10 cellular contexts compared by ENCODE assay signal in genomic region chr1:32031578-32032286, GRCh38. TPM values are rescaled to one million over a fixed set of nuclear protein-coding genes. Genes with fewer than 3 reads are reported as not detected.
DNase-seq lines count a peak whose midpoint lies in the region; FAIRE-seq and TF ChIP-seq lines count a peak whose summit lies in the region.
"Had no signal": no experiment of that assay in that cellular context is flagged by ENCODE, and none has a peak within 500 bp of the region (broad histone marks: within the 10 kb centered on the region; RNA-seq: fewer than 3 reads in every experiment).

No MANE protein-coding gene starts in this region.

- H3K4me3 ChIP-seq in AG04449 (ENCODE audit: low read depth, low read length) (no peak overlapping the region), brain microvascular endothelial cell (ENCODE audit: low read depth, low read length) (no peak overlapping the region), mesodermal cell (ENCODE audit: extremely low read depth, insufficient read depth, low read length, poor library complexity, severe bottlenecking) (no peak overlapping the region), A673 (ENCODE audit: low read depth, low read length, poor library complexity, severe bottlenecking) (no peak overlapping the region)

- BruUV-seq in A673 (replicated peaks; lab: Mats Ljungman, UMichigan), result no TSS peak

- in situ Hi-C loops in brain microvascular endothelial cell (cut with HindIII; ENCODE audit: low pct_ligation_motif_present, low sequenced_read_pairs), result no loop called here

- TF ChIP-seq CTCF in AG04449 (IDR thresholded peaks at IDR 0.05; ENCODE audit: insufficient read depth, low read length, missing control alignments) (no peak), brain microvascular endothelial cell (IDR thresholded peaks at IDR 0.05; ENCODE audit: low read depth, low read length, missing control alignments) (no peak), A673 (conservative IDR thresholded peaks at IDR 0.05; ENCODE audit: low read depth, low read length) (no peak)

- H3K27ac ChIP-seq in brain microvascular endothelial cell (peak overlapping the region; percentile 57), mesodermal cell (ENCODE audit: low read depth, low read length, severe bottlenecking) (peak overlapping the region; percentile 67), A673 (ENCODE audit: low read depth, low read length, poor library complexity, severe bottlenecking) (no peak overlapping the region)

- 98 to 100% methylated on average over 6 to 7 of the region's 8 CpGs for WGBS in mesodermal cell (ENCODE audit: insufficient coverage in 2 of 2), 2 experiments

- DNase-seq in AG04449 (ENCODE audit: low read depth, low spot score) (peak; percentile 36), H54 (ENCODE audit: insufficient read length, low spot score) (no peak), brain microvascular endothelial cell (peak; percentile 55), NCI-H1436 (lab: John Stamatoyannopoulos, UW) (no peak), hippocampal formation (lab: John Stamatoyannopoulos, UW) (no peak), NCI-H526 treated with DMSO at 0.1 percent for 48 hours (lab: John Stamatoyannopoulos, UW) (no peak), A673 (ENCODE audit: low spot score) (no peak)
- DNase-seq: COR-L47, NCI-H524 had no signal

- TF ChIP-seq POLR2A in H54 (IDR thresholded peaks at IDR 0.05; ENCODE audit: low read depth, low read length), result no peak

- no peaks in the 10 kb centered on the region for H3K27me3 ChIP-seq in brain microvascular endothelial cell (replicated peaks)
- H3K27me3 ChIP-seq in A673 (replicated peaks; ENCODE audit: insufficient read depth, low read depth, low read length, poor library complexity), result no peaks in the 10 kb centered on the region

- CTCF ChIA-PET in AG04449 (lab: Yijun Ruan, JAX), result interaction anchor here (1.0 kb wide), 1 partner anchor 77 kb away, joined by 3 read pairs; no protein-coding TSS in a partner anchor
- CTCF ChIA-PET in A673 (lab: Charles Lee), result interaction anchor here (0.6 kb wide), 1 partner anchor 93 kb away, joined by 4 read pairs; the partner anchor contains the start of gene PTP4A2

- no peaks in the 10 kb centered on the region for H3K9me3 ChIP-seq in mesodermal cell (ENCODE audit: control insufficient read depth, low read length)
- H3K9me3 ChIP-seq in A673 (ENCODE audit: low read depth, low read length, poor library complexity, severe bottlenecking), result no peaks in the 10 kb centered on the region

- H3K36me3 ChIP-seq in brain microvascular endothelial cell (replicated peaks) (peaks cover 29% of the 10 kb centered on the region), mesodermal cell (ENCODE audit: control insufficient read depth, insufficient read depth, low read length) (peaks cover 97% of the 10 kb centered on the region), A673 (ENCODE audit: insufficient read depth, low read length, poor library complexity, severe bottlenecking) (peaks cover 52% of the 10 kb centered on the region)

- intact Hi-C loops in A673 (cut with micrococcal nuclease; ENCODE audit: unreplicated experiment), result no loop called here

- H3K4me1 ChIP-seq in mesodermal cell (ENCODE audit: control insufficient read depth, insufficient read depth, low read length, poor library complexity, severe bottlenecking) (peaks cover 25% of the 10 kb centered on the region), A673 (ENCODE audit: insufficient read depth, low read length, poor library complexity, severe bottlenecking) (no peaks in the 10 kb centered on the region)

- peak; percentile 50 for FAIRE-seq in H54 (lab: Jason Lieb, UNC)

- POLR2A ChIA-PET in AG04449 (lab: Yijun Ruan, JAX), result no interaction called here
- POLR2A ChIA-PET in A673 (lab: Charles Lee; ENCODE audit: low non-redundant PET), result no interaction called here

RNA-seq across cellular contexts. Expression of gene KHDRBS1, which starts 18.1 kb away (rescaled TPM):
- polyA plus RNA-seq in mesodermal cell (2013, experiment 1 of 2), result 189 TPM
- polyA plus RNA-seq in mesodermal cell (2013, experiment 2 of 2), result 212 TPM
- total RNA-seq in A673 (2021), result 226 and 236 TPM in 2 replicates

RNA-seq across cellular contexts. Expression of gene TMEM39B, which starts 41.0 kb away (rescaled TPM):
- polyA plus RNA-seq in mesodermal cell (2013, experiment 1 of 2), result 24.9 TPM
- polyA plus RNA-seq in mesodermal cell (2013, experiment 2 of 2), result 22.8 TPM
- 30.4 and 32.4 TPM in 2 replicates for total RNA-seq in A673 (2021)

Comparison
In these comparisons a context has a peak if more than half of its experiments do, and no peak if none do; other contexts are left out.
1. DNase-seq: peak in AG04449 (single experiment) and brain microvascular endothelial cell (single experiment); none in H54 (single experiment), NCI-H1436 (single experiment), hippocampal formation (0 of 2), NCI-H526 treated with DMSO at 0.1 percent for 48 hours (single experiment) and A673 (single experiment).